In the genomic region with DNA sequence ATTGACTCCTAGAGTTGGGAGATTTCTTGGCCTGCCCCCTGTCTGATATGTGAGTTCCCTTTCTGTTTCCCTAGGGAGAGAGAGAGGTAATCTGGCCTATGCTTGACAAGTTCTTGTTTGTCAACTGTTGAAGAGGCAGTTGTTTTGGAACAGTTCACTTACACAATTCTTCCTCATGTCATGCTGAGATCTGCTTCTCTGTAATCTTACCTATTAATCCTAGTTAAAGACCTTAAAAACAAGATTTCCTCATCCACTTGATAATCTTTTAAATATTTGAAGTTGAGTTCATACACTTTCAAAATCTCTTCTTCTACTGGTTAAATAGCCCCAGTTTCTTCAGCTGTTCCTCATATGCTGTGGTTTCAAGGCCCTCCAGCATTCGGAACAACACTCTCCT, we compare ENCODE assay signal across 27 cellular contexts.
"Had no signal": no experiment of that assay in that cellular context is flagged by ENCODE, and none has a peak within 500 bp of the region (broad histone marks: within the 10 kb centered on the region; RNA-seq: fewer than 3 reads in every experiment).

No MANE protein-coding gene starts in this region.

- H3K36me3 ChIP-seq: brain microvascular endothelial cell had no signal

- ATAC-seq: activated T-helper 17 cell treated with anti-CD3 and anti-CD28 coated beads, Interleukin-2, amount 50 U/mL, for 72 hours; Panc1; Right ventricle myocardium inferior; T-cell had no signal

- DNase-seq: activated CD4-positive, alpha-beta memory T cell treated with anti-CD3 and anti-CD28 coated beads, Interleukin-2, amount 10 ng/mL, durations not matched to agents 7 days and 5 days; activated CD4-positive, alpha-beta T cell treated with anti-CD3 and anti-CD28 coated beads, Interleukin-2, amount 10 ng/mL, durations not matched to agents 7 days and 5 days; activated CD4-positive, CD25-positive, alpha-beta regulatory T cell; activated gamma-delta T cell; activated naive CD4-positive, alpha-beta T cell treated with anti-CD3 and anti-CD28 coated beads for 36 hours; activated T-cell treated with anti-CD3 and anti-CD28 coated beads for 4 hours; activated T-cell treated with anti-CD3 and anti-CD28 coated beads, Interleukin-2, amount 50 U/mL, for 48 hours; brain microvascular endothelial cell; Kasumi-1; KBM-7; MV-4-11; NCI-H1105 treated with DMSO at 0.1 percent for 48 hours; NCI-H1436 treated with DMSO at 0.1 percent for 48 hours; NCI-H187; NCI-H2081; NCI-H2171; NCI-H226; NCI-H526 treated with DMSO at 0.1 percent for 48 hours; NCI-H82; OCI-M1; RPMI8226; T-cell had no signal

- H3K4me3 ChIP-seq: cardiac muscle cell, SK-N-MC had no signal
